ENCODE assay signal across 16 cellular contexts in genomic region chr11:20530942-20531703, GRCh38.
DNase-seq lines count a peak whose midpoint lies in the region; ATAC-seq and TF ChIP-seq lines count a peak whose summit lies in the region.
"Had no signal": no experiment of that assay in that cellular context is flagged by ENCODE, and none has a peak within 500 bp of the region (broad histone marks: within the 10 kb centered on the region; RNA-seq: fewer than 3 reads in every experiment).

No MANE protein-coding gene starts in this region.

- TF ChIP-seq CTCF in GM10248 (IDR thresholded peaks at IDR 0.05; ENCODE audit: control extremely low read depth, extremely low read depth, low read depth, missing control alignments) (no peak), OCI-LY3 (IDR thresholded peaks at IDR 0.05; ENCODE audit: low read depth, low read length) (no peak)

- H4K20me1 ChIP-seq in OCI-LY3 (ENCODE audit: insufficient read depth, low read length) = no peaks in the 10 kb centered on the region

- CTCF ChIA-PET in GM10248 (lab: Yijun Ruan, JAX) = interaction anchor here (1.1 to 1.9 kb wide), 3 partner anchors 11 to 177 kb away, joined by 3 to 8 read pairs (median 3); no protein-coding TSS in a partner anchor

- H3K36me3 Mint-ChIP-seq in T-helper 2 cell treated with Interferon-gamma antibody and Interleukin-4, amounts not matched to agents 5 μg/mL and 100 μg/mL, for 36 hours (ENCODE audit: low read depth) = no peaks in the 10 kb centered on the region

- no peak overlapping the region for H3K27ac Mint-ChIP-seq in T-helper 2 cell treated with Interferon-gamma antibody and Interleukin-4, amounts not matched to agents 5 μg/mL and 100 μg/mL, for 36 hours
- H3K27ac Mint-ChIP-seq: activated T-helper 1 cell treated with anti-CD3 and anti-CD28 coated beads, Interleukin-12 subunit alpha, Interleukin-12 subunit beta, Interleukin-2, Interleukin-4 antibody, amounts not matched to agents 30 ng/mL and 10 ng/mL and 1 ng/mL, durations not matched to agents 14 hours and 24 hours and 36 hours had no signal

- H3K36me3 ChIP-seq in OCI-LY3 (replicated peaks; ENCODE audit: low read depth, low read length) (no peaks in the 10 kb centered on the region), HAP-1 (replicated peaks) (no peaks in the 10 kb centered on the region)
- H3K36me3 ChIP-seq: SJSA1, stomach had no signal

- H3K9me3 ChIP-seq in OCI-LY3 (ENCODE audit: insufficient read depth, low read length) (no peaks in the 10 kb centered on the region), HAP-1 (no peaks in the 10 kb centered on the region)
- H3K9me3 ChIP-seq: SJSA1, stomach had no signal

- POLR2A ChIA-PET in GM10248 (lab: Yijun Ruan, JAX) = no interaction called here

- H3K27me3 ChIP-seq in OCI-LY3 (ENCODE audit: low read depth, low read length) (peaks cover 15% of the 10 kb centered on the region), HAP-1 (ENCODE audit: low read depth) (no peaks in the 10 kb centered on the region)

- ATAC-seq in GM19438 (IDR thresholded peaks at IDR 0.05; ENCODE audit: low read depth, unreplicated experiment) = peak; percentile 92
- peak; percentile 71 for ATAC-seq in HG02870 (IDR thresholded peaks at IDR 0.05; ENCODE audit: unreplicated experiment)

- no peak overlapping the region for H3K4me3 Mint-ChIP-seq in T-helper 2 cell treated with Interferon-gamma antibody and Interleukin-4, amounts not matched to agents 5 μg/mL and 100 μg/mL, for 36 hours
- H3K4me3 Mint-ChIP-seq: activated T-helper 1 cell treated with anti-CD3 and anti-CD28 coated beads, Interleukin-12 subunit alpha, Interleukin-12 subunit beta, Interleukin-2, Interleukin-4 antibody, amounts not matched to agents 30 ng/mL and 10 ng/mL and 1 ng/mL, durations not matched to agents 14 hours and 24 hours and 36 hours had no signal

- no peak overlapping the region for H2AFZ ChIP-seq in OCI-LY3 (ENCODE audit: low read depth, low read length)
- H2AFZ ChIP-seq: parathyroid adenoma had no signal

- H3K4me2 ChIP-seq in OCI-LY3 (ENCODE audit: low read length) = peak overlapping the region; percentile 46

- H3K9me3 Mint-ChIP-seq in T-helper 2 cell treated with Interferon-gamma antibody and Interleukin-4, amounts not matched to agents 5 μg/mL and 100 μg/mL, for 36 hours = no peaks in the 10 kb centered on the region
- H3K9me3 Mint-ChIP-seq: activated T-helper 1 cell treated with anti-CD3 and anti-CD28 coated beads, Interleukin-12 subunit alpha, Interleukin-12 subunit beta, Interleukin-2, Interleukin-4 antibody, amounts not matched to agents 30 ng/mL and 10 ng/mL and 1 ng/mL, durations not matched to agents 14 hours and 24 hours and 36 hours had no signal

- peaks cover 2% of the 10 kb centered on the region for H3K27me3 Mint-ChIP-seq in T-helper 2 cell treated with Interferon-gamma antibody and Interleukin-4, amounts not matched to agents 5 μg/mL and 100 μg/mL, for 36 hours (ENCODE audit: low read depth)

- H3K4me1 ChIP-seq in OCI-LY3 (ENCODE audit: low read length) (0 out of 2 replicates have a peak, but pooled peaks cover 4% of the 10 kb centered on the region), HAP-1 (no peaks in the 10 kb centered on the region)
- H3K4me1 ChIP-seq: parathyroid adenoma, SJSA1 had no signal

- peak overlapping the region; percentile 22 for H3K4me3 ChIP-seq in OCI-LY3 (ENCODE audit: low read length)
- no peak overlapping the region for H3K4me3 ChIP-seq in HAP-1
- H3K4me3 ChIP-seq: SJSA1, stomach had no signal

- no peak overlapping the region for H3K27ac ChIP-seq in OCI-LY3 (ENCODE audit: low read length)
- H3K27ac ChIP-seq: parathyroid adenoma, SJSA1, stomach had no signal

- DNase-seq in GM10248 (ENCODE audit: extremely low spot score) = peak; percentile 18
- no peak for DNase-seq in SK-N-DZ (ENCODE audit: low spot score)
- no peak for DNase-seq in activated CD4-positive, alpha-beta T cell treated with anti-CD3 and anti-CD28 coated beads, Interleukin-2, amount 50 U/mL, for 1 hour
- no peak for DNase-seq in T-helper 2 cell treated with Interferon-gamma antibody and Interleukin-4, amounts not matched to agents 5 μg/mL and 100 μg/mL, for 36 hours (ENCODE audit: low spot score)
- DNase-seq in HAP-1 (ENCODE audit: low spot score in 2 of 2) = no peak
- DNase-seq: activated CD4-positive, alpha-beta T cell treated with anti-CD3 and anti-CD28 coated beads, Interleukin-2, amount 50 U/mL, for 48 hours; Calu3; head of caudate nucleus; NCI-H2171 treated with DMSO at 0.1 percent for 48 hours; stomach had no signal

- no peaks in the 10 kb centered on the region for H3K79me2 ChIP-seq in OCI-LY3 (ENCODE audit: low read length)
- H3K79me2 ChIP-seq: parathyroid adenoma had no signal

- in situ Hi-C loops in HAP-1 (cut with MboI; ENCODE audit: low sequenced_read_pairs) = no loop called here

- no peak overlapping the region for H3K9ac ChIP-seq in OCI-LY3 (ENCODE audit: low read length)
- H3K9ac ChIP-seq: parathyroid adenoma had no signal

- H3K4me1 Mint-ChIP-seq in T-helper 2 cell treated with Interferon-gamma antibody and Interleukin-4, amounts not matched to agents 5 μg/mL and 100 μg/mL, for 36 hours (ENCODE audit: low read depth) = no peaks in the 10 kb centered on the region
